ENCODE assay signal across 21 cellular contexts in genomic region chr2:117068371-117068770, GRCh38.
"Had no signal": no experiment of that assay in that cellular context is flagged by ENCODE, and none has a peak within 500 bp of the region (broad histone marks: within the 10 kb centered on the region; RNA-seq: fewer than 3 reads in every experiment).

No MANE protein-coding gene starts in this region.

- DNase-seq: dorsolateral prefrontal cortex; effector CD4-positive, alpha-beta T cell; left lung; mesenchymal stem cell; naive thymus-derived CD8-positive, alpha-beta T cell; nephron progenitor cell; nucleus accumbens; stimulated activated CD4-positive, alpha-beta T cell treated with anti-CD3 and anti-CD28 coated beads, Interleukin-2, amount 100 ng/mL, for 24 hours; stimulated activated CD4-positive, alpha-beta T cell treated with anti-CD3 and anti-CD28 coated beads, Interleukin-4, amount 100 ng/mL, for 24 hours; stimulated activated naive CD4-positive, alpha-beta T cell treated with Interleukin-2 at 50 U/mL for 16 hours; stomach; thyroid gland; upper lobe of left lung had no signal

- H3K9me3 ChIP-seq: prostate gland, right atrium auricular region, thyroid gland had no signal

- H3K27ac ChIP-seq: dorsolateral prefrontal cortex, left lung, prostate gland, right atrium auricular region, stomach, thyroid gland, upper lobe of left lung had no signal

- FAIRE-seq: frontal cortex, keratinocyte, urothelium cell line had no signal

- H3K4me1 Mint-ChIP-seq: naive thymus-derived CD8-positive, alpha-beta T cell; nephron progenitor cell; stimulated activated effector memory CD8-positive, alpha-beta T cell treated with anti-CD3 and anti-CD28 coated beads, Interleukin-12 subunit alpha, Interleukin-12 subunit beta, amount 100 ng/mL, for 72 hours had no signal

- H3K36me3 Mint-ChIP-seq: mesothelial cell of epicardium; naive thymus-derived CD8-positive, alpha-beta T cell; stimulated activated effector memory CD8-positive, alpha-beta T cell treated with anti-CD3 and anti-CD28 coated beads, Interleukin-12 subunit alpha, Interleukin-12 subunit beta, amount 100 ng/mL, for 72 hours had no signal

- H3K27me3 ChIP-seq: dorsolateral prefrontal cortex, left lung, right atrium auricular region, stomach, thyroid gland, upper lobe of left lung had no signal

- H3K4me1 ChIP-seq: left lung, prostate gland, right atrium auricular region, stomach, thyroid gland, upper lobe of left lung had no signal

- H3K4me3 Mint-ChIP-seq: mesothelial cell of epicardium; naive thymus-derived CD8-positive, alpha-beta T cell; nephron progenitor cell; stimulated activated effector memory CD8-positive, alpha-beta T cell treated with anti-CD3 and anti-CD28 coated beads, Interleukin-12 subunit alpha, Interleukin-12 subunit beta, amount 100 ng/mL, for 72 hours had no signal

- H3K27me3 Mint-ChIP-seq: naive thymus-derived CD8-positive, alpha-beta T cell had no signal

- ATAC-seq: left lung; naive thymus-derived CD8-positive, alpha-beta T cell; sciatic nerve; stimulated activated effector memory CD8-positive, alpha-beta T cell treated with anti-CD3 and anti-CD28 coated beads, Interleukin-12 subunit alpha, Interleukin-12 subunit beta, amount 100 ng/mL, for 72 hours had no signal

- H3K36me3 ChIP-seq: left lung, prostate gland, right atrium auricular region, stomach, thyroid gland, upper lobe of left lung had no signal

- H3K4me3 ChIP-seq: dorsolateral prefrontal cortex, left lung, prostate gland, right atrium auricular region, stomach, thyroid gland, upper lobe of left lung had no signal

- H3K27ac Mint-ChIP-seq: mesothelial cell of epicardium; naive thymus-derived CD8-positive, alpha-beta T cell; nephron progenitor cell; stimulated activated effector memory CD8-positive, alpha-beta T cell treated with anti-CD3 and anti-CD28 coated beads, Interleukin-12 subunit alpha, Interleukin-12 subunit beta, amount 100 ng/mL, for 72 hours had no signal
